ENCODE assay signal across 8 cellular contexts in the genomic region with DNA sequence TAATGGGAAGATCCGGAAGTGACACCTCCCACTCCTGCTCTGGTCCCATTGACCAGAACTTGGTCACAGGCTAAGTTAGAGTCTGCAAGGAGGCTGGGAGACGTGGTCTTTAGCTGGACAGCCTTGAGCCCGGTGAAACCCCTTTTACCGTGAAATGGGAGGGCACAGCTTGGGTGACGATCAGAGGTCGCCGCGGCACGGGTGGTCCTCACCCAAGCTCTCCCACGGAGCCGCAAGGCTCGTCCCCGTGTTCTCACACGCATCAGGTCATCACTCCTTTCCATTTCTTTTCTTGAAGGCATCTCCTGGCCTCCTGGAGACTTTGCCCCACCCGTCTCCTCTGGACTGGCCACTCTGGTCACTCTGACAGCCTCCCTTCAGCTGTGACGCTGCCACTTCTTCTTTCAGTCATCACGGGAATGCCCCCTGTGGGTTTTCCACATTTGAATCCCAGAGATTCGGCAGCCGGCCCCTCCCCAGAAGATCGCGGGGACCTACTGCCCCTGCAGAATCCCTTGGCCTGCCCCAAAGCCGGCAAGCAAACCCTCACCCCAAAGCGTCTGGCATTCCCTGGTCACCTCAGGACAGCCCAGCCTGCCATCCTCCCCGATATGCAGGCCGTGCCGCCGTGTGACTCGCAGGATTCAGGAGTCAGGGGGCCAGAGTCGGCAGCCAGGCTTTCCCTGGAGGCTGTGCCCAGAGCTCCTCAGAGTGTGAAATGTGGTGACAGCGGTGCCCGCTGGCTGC. TPM values are rescaled to one million over a fixed set of nuclear protein-coding genes. Genes with fewer than 3 reads are reported as not detected.
DNase-seq lines count a peak whose midpoint lies in the region; ATAC-seq and TF ChIP-seq lines count a peak whose summit lies in the region.
"Had no signal": no experiment of that assay in that cellular context is flagged by ENCODE, and none has a peak within 500 bp of the region (broad histone marks: within the 10 kb centered on the region; RNA-seq: fewer than 3 reads in every experiment).

No MANE protein-coding gene starts in this region.

- intact Hi-C loops in lower lobe of right lung (cut with DNase I): no loop called here

- H3K9ac ChIP-seq in duodenal mucosa (ENCODE audit: low read depth in 1 of 2, low read length in 2 of 2): no peak overlapping the region

- H3K36me3 ChIP-seq in duodenal mucosa (ENCODE audit: control insufficient read depth in 1 of 2, insufficient read depth in 2 of 2, low read length in 2 of 2) (no peaks in the 10 kb centered on the region), lower lobe of right lung (no peaks in the 10 kb centered on the region), upper lobe of left lung (no peaks in the 10 kb centered on the region)

- no peaks in the 10 kb centered on the region for H3K9me3 ChIP-seq in duodenal mucosa (ENCODE audit: control insufficient read depth in 1 of 2, low read length in 2 of 2)
- no peaks in the 10 kb centered on the region for H3K9me3 ChIP-seq in lower lobe of right lung
- H3K9me3 ChIP-seq in upper lobe of left lung: no peaks in the 10 kb centered on the region

- WGBS in upper lobe of left lung, 2 donors: 46 to 48% methylated on average over 24 to 31 of the region's 31 CpGs

- H3K27ac ChIP-seq in duodenal mucosa (ENCODE audit: low read depth, low read length) (peak overlapping the region; percentile 32), lower lobe of right lung (peak overlapping the region; percentile 89), upper lobe of left lung (peak overlapping the region; percentile 84 to 93 (median 90))

- TF ChIP-seq EP300 in upper lobe of left lung (IDR thresholded peaks at IDR 0.05): no peak

- H3K4me1 ChIP-seq in duodenal mucosa (ENCODE audit: control insufficient read depth in 1 of 2, insufficient read depth in 2 of 2, low read length in 2 of 2) (peaks cover 6 to 15% of the 10 kb centered on the region in 2 donors), lower lobe of right lung (peaks cover 42% of the 10 kb centered on the region), upper lobe of left lung (peaks cover 28 to 64% (median 33%) of the 10 kb centered on the region in 4 donors)

- TF ChIP-seq CTCF in lower lobe of right lung (IDR thresholded peaks at IDR 0.05): no peak
- TF ChIP-seq CTCF in upper lobe of left lung (IDR thresholded peaks at IDR 0.05): no peak

- peak; percentile 8 to 18 for ATAC-seq in lower lobe of right lung
- ATAC-seq in upper lobe of left lung (ENCODE audit: low FRiP score in 2 of 2): peak in 1 of 2 donors; percentile 2
- no peak for ATAC-seq in HG03196 (IDR thresholded peaks at IDR 0.05; ENCODE audit: unreplicated experiment)

- no peak for TF ChIP-seq POLR2A in upper lobe of left lung (IDR thresholded peaks at IDR 0.05)

- DNase-seq in M059J (ENCODE audit: low read depth) (peak; percentile 19), lower lobe of right lung (peak; percentile 55), upper lobe of left lung (peak; percentile 48 to 64), T-helper 2 cell (no peak)
- DNase-seq in activated CD4-positive, alpha-beta T cell treated with anti-CD3 and anti-CD28 coated beads for 1 hour: no peak
- DNase-seq: GOT3 had no signal

- peak overlapping the region in 1 of 2 donors; percentile 23 for H3K4me3 ChIP-seq in duodenal mucosa (ENCODE audit: low read depth in 1 of 2, low read length in 2 of 2)
- H3K4me3 ChIP-seq in lower lobe of right lung: peak overlapping the region; percentile 51
- H3K4me3 ChIP-seq in upper lobe of left lung: peak overlapping the region; percentile 9 to 51 (median 44)

- H3K27me3 ChIP-seq in duodenal mucosa (ENCODE audit: control insufficient read depth in 1 of 2, insufficient read depth in 2 of 2, low read length in 2 of 2): peaks cover 10 to 26% of the 10 kb centered on the region in 2 donors
- H3K27me3 ChIP-seq in lower lobe of right lung (ENCODE audit: low read depth): no peaks in the 10 kb centered on the region
- peaks cover 0 to 9% (median 0%) of the 10 kb centered on the region in 4 donors for H3K27me3 ChIP-seq in upper lobe of left lung

RNA-seq across cellular contexts. Expression of gene EGFL7, which starts 18.9 kb away (rescaled TPM):
- 18.0 and 20.9 TPM in 2 replicates for total RNA-seq in M059J (2014; rRNA removed; shearing (Covaris generic))
- total RNA-seq in lower lobe of right lung: 230 TPM
- 100 to 1,000 TPM in 5 of 6 donors, 10 to 100 TPM in 1; 77.9 to 321 (median 165) TPM for total RNA-seq in upper lobe of left lung

RNA-seq across cellular contexts. Expression of gene AGPAT2, which starts 43.5 kb away (rescaled TPM):
- total RNA-seq in M059J (2014; rRNA removed; shearing (Covaris generic)): 47.9 and 55.7 TPM in 2 replicates
- total RNA-seq in lower lobe of right lung (106 TPM), upper lobe of left lung (100 to 1,000 TPM in 5 of 6 donors, 10 to 100 TPM in 1; 70.2 to 242 (median 140) TPM)

Comparison
In these comparisons a context has a peak if more than half of its experiments do, and no peak if none do; other contexts are left out.
1. DNase-seq: peak in M059J (single experiment), lower lobe of right lung (single experiment) and upper lobe of left lung (2 of 2); none in activated CD4-positive, alpha-beta T cell treated with anti-CD3 and anti-CD28 coated beads for 1 hour (single experiment) and T-helper 2 cell (0 of 5).
2. H3K27ac ChIP-seq: peak in every context shown above with its lines; median percentile 90 in upper lobe of left lung; 89 in lower lobe of right lung; 32 in duodenal mucosa.